21 cellular contexts compared by ENCODE assay signal in genomic region chr16:51003850-51004566, GRCh38.
DNase-seq lines count a peak whose midpoint lies in the region; ATAC-seq, FAIRE-seq and TF ChIP-seq lines count a peak whose summit lies in the region.
"Had no signal": no experiment of that assay in that cellular context is flagged by ENCODE, and none has a peak within 500 bp of the region (broad histone marks: within the 10 kb centered on the region; RNA-seq: fewer than 3 reads in every experiment).

No MANE protein-coding gene starts in this region.

- intact Hi-C loops in pancreas (cut with DNase I): no loop called here

- no peak for FAIRE-seq in pancreas (lab: Jason Lieb, UNC)
- FAIRE-seq: A204.1, D721Med, G401.6, GM12891, GM19239, H1 had no signal

- peaks cover 0 to 12% of the 10 kb centered on the region in 2 donors for H3K27me3 Mint-ChIP-seq in stimulated activated naive B cell treated with anti-CD40 and anti-IgM and Interleukin-4, amounts not matched to agents 10 μg/mL and 1 μg/mL and 100 μg/mL, for 72 hours

- H3K9me3 Mint-ChIP-seq in stimulated activated naive B cell treated with anti-CD40 and anti-IgM and Interleukin-4, amounts not matched to agents 10 μg/mL and 1 μg/mL and 100 μg/mL, for 72 hours: peaks cover 3 to 12% of the 10 kb centered on the region in 2 donors
- H3K9me3 Mint-ChIP-seq: H9 had no signal

- H3K4me1 Mint-ChIP-seq in stimulated activated naive B cell treated with anti-CD40 and anti-IgM and Interleukin-4, amounts not matched to agents 10 μg/mL and 1 μg/mL and 100 μg/mL, for 72 hours: no peaks in the 10 kb centered on the region
- H3K4me1 Mint-ChIP-seq: CD4-positive, CD25-positive, alpha-beta regulatory T cell; CD8-positive, alpha-beta memory T cell; H9 had no signal

- H3K36me3 Mint-ChIP-seq in stimulated activated naive B cell treated with anti-CD40 and anti-IgM and Interleukin-4, amounts not matched to agents 10 μg/mL and 1 μg/mL and 100 μg/mL, for 72 hours: no peaks in the 10 kb centered on the region
- H3K36me3 Mint-ChIP-seq: CD4-positive, CD25-positive, alpha-beta regulatory T cell; CD8-positive, alpha-beta memory T cell had no signal

- H3K4me3 Mint-ChIP-seq in stimulated activated naive B cell treated with anti-CD40 and anti-IgM and Interleukin-4, amounts not matched to agents 10 μg/mL and 1 μg/mL and 100 μg/mL, for 72 hours: no peak overlapping the region
- H3K4me3 Mint-ChIP-seq: CD4-positive, CD25-positive, alpha-beta regulatory T cell; CD8-positive, alpha-beta memory T cell; H9 had no signal

- H3K36me3 ChIP-seq in pancreas: no peaks in the 10 kb centered on the region
- H3K36me3 ChIP-seq: BE2C had no signal

- H3K9me3 ChIP-seq in pancreas: no peaks in the 10 kb centered on the region
- H3K9me3 ChIP-seq: BE2C had no signal

- ATAC-seq in left lobe of liver (peak; percentile 96), pancreas (peak; percentile 83 to 92 (median 88)), HG03432 (IDR thresholded peaks at IDR 0.05; ENCODE audit: unreplicated experiment) (no peak)
- ATAC-seq in stimulated activated naive B cell treated with anti-CD40 and anti-IgM and Interleukin-4, amounts not matched to agents 10 μg/mL and 1 μg/mL and 100 μg/mL, for 72 hours (replicated peaks): no peak

- H3K4me1 ChIP-seq in pancreas: peaks cover 0 to 7% (median 6%) of the 10 kb centered on the region in 3 donors
- H3K4me1 ChIP-seq: BE2C had no signal

- no peaks in the 10 kb centered on the region for H3K27me3 ChIP-seq in pancreas
- H3K27me3 ChIP-seq: BE2C had no signal

- TF ChIP-seq CTCF in LNCaP clone FGC (IDR thresholded peaks at IDR 0.05; ENCODE audit: control insufficient read depth, extremely low read depth, insufficient read depth) (no peak), pancreas (IDR thresholded peaks at IDR 0.05) (no peak)

- no peak overlapping the region for H3K27ac Mint-ChIP-seq in stimulated activated naive B cell treated with anti-CD40 and anti-IgM and Interleukin-4, amounts not matched to agents 10 μg/mL and 1 μg/mL and 100 μg/mL, for 72 hours
- H3K27ac Mint-ChIP-seq: CD8-positive, alpha-beta memory T cell had no signal

- WGBS in pancreas, 2 donors: 54 to 66% methylated on average over 5 of the region's 5 CpGs

- peak overlapping the region in 2 of 4 donors; percentile 8 to 60 for H3K27ac ChIP-seq in pancreas

- H3K4me3 ChIP-seq in LNCaP clone FGC (ENCODE audit: low read depth, low read length) (no peak overlapping the region), pancreas (no peak overlapping the region)

- DNase-seq in LNCaP clone FGC (ENCODE audit: low read depth) (peak; percentile 37), NCI-H2029 treated with DMSO at 0.1 percent for 48 hours (lab: John Stamatoyannopoulos, UW) (peak; percentile 0), left lobe of liver (ENCODE audit: low spot score) (peak; percentile 74), pancreas (peak in 4 of 6 donors; percentile 11 to 53 (median 32)), D341Med (ENCODE audit: low spot score) (no peak), NCI-H1694 (lab: John Stamatoyannopoulos, UW) (no peak)
- DNase-seq in stimulated activated naive B cell treated with anti-CD40 and anti-IgM and Interleukin-4, amounts not matched to agents 10 μg/mL and 1 μg/mL and 100 μg/mL, for 72 hours: no peak
- DNase-seq: ACHN; BE2C; C1 segment of cervical spinal cord; CD4-positive, CD25-positive, alpha-beta regulatory T cell; CD8-positive, alpha-beta memory T cell; COR-L47; H9 had no signal

Comparison
In these comparisons a context has a peak if more than half of its experiments do, and no peak if none do; other contexts are left out.
1. DNase-seq: peak in LNCaP clone FGC (single experiment), NCI-H2029 treated with DMSO at 0.1 percent for 48 hours (single experiment), left lobe of liver (single experiment) and pancreas (4 of 6); none in D341Med (single experiment), NCI-H1694 (single experiment) and stimulated activated naive B cell treated with anti-CD40 and anti-IgM and Interleukin-4, amounts not matched to agents 10 μg/mL and 1 μg/mL and 100 μg/mL, for 72 hours (single experiment).
2. ATAC-seq: peak in left lobe of liver (single experiment) and pancreas (4 of 4); none in stimulated activated naive B cell treated with anti-CD40 and anti-IgM and Interleukin-4, amounts not matched to agents 10 μg/mL and 1 μg/mL and 100 μg/mL, for 72 hours (0 of 2) and HG03432 (single experiment).